Comparison of ENCODE assay signal across 22 cellular contexts in genomic region chr1:158227904-158228623, GRCh38. TPM values are rescaled to one million over a fixed set of nuclear protein-coding genes. Genes with fewer than 3 reads are reported as not detected.
"Had no signal": no experiment of that assay in that cellular context is flagged by ENCODE, and none has a peak within 500 bp of the region (broad histone marks: within the 10 kb centered on the region; RNA-seq: fewer than 3 reads in every experiment).

No MANE protein-coding gene starts in this region.

- ATAC-seq: heart left ventricle; left colon; mucosa of descending colon; naive thymus-derived CD8-positive, alpha-beta T cell; right cardiac atrium had no signal

- H3K4me3 ChIP-seq: coronary artery, dorsolateral prefrontal cortex, heart left ventricle, mucosa of descending colon, stomach, thyroid gland, vagina had no signal

- DNase-seq: dorsolateral prefrontal cortex; effector CD8-positive, alpha-beta T cell; heart left ventricle; hippocampal formation; left colon; mucosa of descending colon; naive thymus-derived CD8-positive, alpha-beta T cell; posterior cingulate gyrus; right cardiac atrium; small intestine; stimulated activated CD4-positive, alpha-beta T cell treated with anti-CD3 and anti-CD28 coated beads, Interleukin-12 subunit alpha, Interleukin-12 subunit beta, amount 100 ng/mL, for 4 hours; stimulated activated naive CD4-positive, alpha-beta T cell; stomach; substantia nigra; thyroid gland had no signal

- H3K36me3 ChIP-seq: heart left ventricle, stomach, thyroid gland, vagina had no signal

- H3K27me3 ChIP-seq: stomach, thyroid gland, vagina had no signal

- H3K27ac ChIP-seq: coronary artery, dorsolateral prefrontal cortex, heart left ventricle, stomach, thyroid gland, vagina had no signal

- H3K9me3 ChIP-seq: thyroid gland, vagina had no signal

- H3K4me1 ChIP-seq: heart left ventricle, stomach, thyroid gland, vagina had no signal

RNA-seq across cellular contexts. Expression of gene CD1A, which starts 26.2 kb away (rescaled TPM):
- total RNA-seq: dorsolateral prefrontal cortex; frontal cortex; glomerular endothelial cell; kidney epithelial cell; left colon; mucosa of descending colon; naive thymus-derived CD8-positive, alpha-beta T cell; osteocyte; right cardiac atrium; stomach; thyroid gland had no signal
- polyA plus RNA-seq: heart left ventricle; naive thymus-derived CD8-positive, alpha-beta T cell; neural cell; right cardiac atrium had no signal

RNA-seq across cellular contexts. Expression of gene CD1D, which starts 47.4 kb away (rescaled TPM):
- total RNA-seq: osteocyte had no signal
